ENCODE assay signal across 8 cellular contexts in the genomic region with DNA sequence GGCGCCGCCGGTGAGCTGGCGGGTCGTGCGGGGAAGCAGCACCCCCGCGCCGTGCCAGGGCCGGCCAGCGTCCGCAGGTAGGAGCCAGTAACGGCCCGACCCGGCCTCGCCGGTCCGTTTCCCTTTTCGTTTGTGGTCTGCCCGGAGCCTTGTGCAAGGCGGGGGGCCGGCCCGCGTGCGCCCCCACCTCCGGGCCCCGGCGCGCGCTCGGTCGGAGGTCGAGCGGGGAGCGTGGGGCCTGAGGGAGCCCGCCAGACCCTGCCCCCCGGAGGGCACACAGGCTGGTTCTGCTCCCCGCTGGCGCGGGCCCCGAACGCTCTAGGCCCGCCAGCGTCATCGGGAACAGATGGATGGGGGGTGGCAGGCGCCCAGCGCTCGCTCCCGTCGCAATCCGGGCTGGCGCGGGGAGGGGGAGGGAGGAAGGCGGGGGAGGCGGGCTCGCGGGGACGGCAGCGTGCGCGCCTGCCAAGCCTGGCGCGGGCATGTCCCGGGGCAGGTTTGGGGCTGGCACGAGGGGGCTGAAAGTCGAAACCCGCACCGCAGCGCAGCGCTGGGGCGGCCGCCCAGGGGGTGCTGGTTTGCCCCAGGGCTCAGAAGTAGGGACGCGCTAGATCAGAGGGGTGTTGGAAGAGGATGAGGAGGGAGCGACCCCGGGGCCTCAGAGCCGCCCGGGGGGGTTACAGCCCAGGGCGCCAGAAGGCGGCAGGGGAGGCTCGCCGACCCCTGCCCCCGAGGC. TPM values are rescaled to one million over a fixed set of nuclear protein-coding genes. Genes with fewer than 3 reads are reported as not detected.
DNase-seq lines count a peak whose midpoint lies in the region; ATAC-seq lines count a peak whose summit lies in the region.

No MANE protein-coding gene starts in this region.

- intact Hi-C loops in left ventricle myocardium superior (cut with micrococcal nuclease), result no loop called here

- H3K4ac ChIP-seq in trophoblast cell (ENCODE audit: low read depth, low read length), result peak overlapping the region; percentile 56

- H3K27me3 ChIP-seq in SJCRH30 (no peaks in the 10 kb centered on the region), trophoblast cell (ENCODE audit: insufficient read depth, low read length) (no peaks in the 10 kb centered on the region)

- H4K12ac ChIP-seq in trophoblast cell (ENCODE audit: low read depth, low read length), result peak overlapping the region; percentile 57

- H4K8ac ChIP-seq in trophoblast cell (ENCODE audit: low read depth, low read length), result peak overlapping the region; percentile 63

- H3K4me3 ChIP-seq in SJCRH30, result peak overlapping the region; percentile 64
- H3K4me3 ChIP-seq in trophoblast cell (ENCODE audit: low read depth, low read length), result peak overlapping the region; percentile 58

- peak overlapping the region; percentile 73 for H2BK5ac ChIP-seq in trophoblast cell (ENCODE audit: low read depth, low read length, poor library complexity)

- no peak overlapping the region for H3K23ac ChIP-seq in trophoblast cell (ENCODE audit: low read length)

- peaks cover 40% of the 10 kb centered on the region for H3K79me1 ChIP-seq in trophoblast cell (ENCODE audit: low read length)

- H3K9me3 ChIP-seq in SJCRH30 (replicated peaks) (no peaks in the 10 kb centered on the region), trophoblast cell (ENCODE audit: insufficient read depth, low read depth, low read length) (no peaks in the 10 kb centered on the region)

- H3K36me3 ChIP-seq in SJCRH30 (no peaks in the 10 kb centered on the region), trophoblast cell (ENCODE audit: control insufficient read depth in 1 of 2, insufficient read depth in 2 of 2, low read length in 2 of 2) (peaks cover 0 to 2% of the 10 kb centered on the region in 2 experiments)

- H2AK5ac ChIP-seq in trophoblast cell (ENCODE audit: low read length), result peak overlapping the region; percentile 16

- peak; percentile 92 for DNase-seq in DMS53 (lab: John Stamatoyannopoulos, UW)
- peak; percentile 77 for DNase-seq in LoVo (ENCODE audit: low spot score)
- peak; percentile 76 to 79 for DNase-seq in SJCRH30
- peak in 57 of 58 donors; percentile 19 to 88 (median 75) for DNase-seq in anterior cingulate cortex (lab: John Stamatoyannopoulos, UW)
- peak; percentile 91 for DNase-seq in left ventricle myocardium superior
- DNase-seq in trophoblast cell, result peak; percentile 62 to 80

- H2BK12ac ChIP-seq in trophoblast cell (ENCODE audit: low read length), result peak overlapping the region; percentile 42

- no peak overlapping the region for H3K9ac ChIP-seq in trophoblast cell (ENCODE audit: low read length)

- WGBS in trophoblast cell (ENCODE audit: extremely low coverage, insufficient coverage, insufficient read length), result no CpG with 5 or more reads among the region's 83 CpGs

- H3K79me2 ChIP-seq in trophoblast cell (ENCODE audit: control insufficient read depth, insufficient read depth, low read length, poor library complexity), result peaks cover 9% of the 10 kb centered on the region

- ATAC-seq in left ventricle myocardium superior (peak; percentile 56), HG03469 (IDR thresholded peaks at IDR 0.05; ENCODE audit: unreplicated experiment) (no peak), GM19324 (IDR thresholded peaks at IDR 0.05; ENCODE audit: low FRiP score, unreplicated experiment) (no peak)

- peak overlapping the region; percentile 38 for H2AFZ ChIP-seq in trophoblast cell (ENCODE audit: insufficient read depth, low read length, poor library complexity)

- H3K18ac ChIP-seq in trophoblast cell (ENCODE audit: low read length), result peak overlapping the region; percentile 89

- H3K4me1 ChIP-seq in SJCRH30, result peaks cover 19% of the 10 kb centered on the region
- peaks cover 50 to 55% of the 10 kb centered on the region in 2 experiments for H3K4me1 ChIP-seq in trophoblast cell (ENCODE audit: control insufficient read depth in 1 of 2, insufficient read depth in 2 of 2, low read length in 2 of 2)

- peak overlapping the region; percentile 87 for H3K4me2 ChIP-seq in trophoblast cell (ENCODE audit: low read length)

- peak overlapping the region; percentile 87 for H2BK120ac ChIP-seq in trophoblast cell (ENCODE audit: insufficient read depth, low read length, poor library complexity)

- H4K91ac ChIP-seq in trophoblast cell (ENCODE audit: low read depth, low read length), result peak overlapping the region; percentile 82

- H3K27ac ChIP-seq in SJCRH30 (peak overlapping the region; percentile 81), trophoblast cell (ENCODE audit: low read depth, low read length) (peak overlapping the region; percentile 76)

- peak overlapping the region; percentile 63 for H3K14ac ChIP-seq in trophoblast cell (ENCODE audit: low read length)

RNA-seq across cellular contexts. Expression of a gene that starts 1.5 kb away (rescaled TPM):
- total RNA-seq in SJCRH30 (2014; rRNA removed; shearing (Covaris generic)), result 31.1 and 33.8 TPM in 2 replicates
- 40.4 TPM for total RNA-seq in left ventricle myocardium superior
- 175 and 188 TPM in 2 replicates for polyA plus RNA-seq in trophoblast cell (2013)
